Comparison of ENCODE assay signal across 10 cellular contexts in genomic region chr5:141753971-141754713, GRCh38.
DNase-seq lines count a peak whose midpoint lies in the region; ATAC-seq and TF ChIP-seq lines count a peak whose summit lies in the region.
"Had no signal": no experiment of that assay in that cellular context is flagged by ENCODE, and none has a peak within 500 bp of the region (broad histone marks: within the 10 kb centered on the region; RNA-seq: fewer than 3 reads in every experiment).

No MANE protein-coding gene starts in this region.

- peak in 4 of 5 donors; percentile 15 to 23 (median 17) for DNase-seq in CD4-positive, alpha-beta memory T cell
- DNase-seq in HEK293T (ENCODE audit: extremely low spot score) (peak; percentile 49), activated gamma-delta T cell treated with Interleukin-2 at 50 U/mL for 16 hours (no peak)
- DNase-seq in activated CD4-positive, alpha-beta memory T cell treated with anti-CD3 and anti-CD28 coated beads for 36 hours: peak; percentile 41
- no peak for DNase-seq in activated T-cell treated with anti-CD3 and anti-CD28 coated beads, Interleukin-2, amount 50 U/mL, for 24 hours

- H3K4me3 Mint-ChIP-seq in CD4-positive, alpha-beta memory T cell: no peak overlapping the region
- H3K4me3 Mint-ChIP-seq in activated CD4-positive, alpha-beta memory T cell treated with anti-CD3 and anti-CD28 coated beads for 36 hours: no peak overlapping the region
- H3K4me3 Mint-ChIP-seq in activated T-cell treated with anti-CD3 and anti-CD28 coated beads, Interleukin-2, amount 50 U/mL, for 24 hours: no peak overlapping the region

- no peak overlapping the region for H3K9ac ChIP-seq in iPS-20b (ENCODE audit: low read depth, low read length)
- H3K9ac ChIP-seq: KMS-11 had no signal

- intact Hi-C loops in CD4-positive, alpha-beta memory T cell (cut with micrococcal nuclease): no loop called here
- intact Hi-C loops in activated CD4-positive, alpha-beta memory T cell treated with anti-CD3 and anti-CD28 coated beads for 36 hours (cut with micrococcal nuclease): no loop called here

- no peak overlapping the region for H3K4me3 ChIP-seq in CD4-positive, alpha-beta memory T cell (ENCODE audit: low read length in 2 of 2)
- H3K4me3 ChIP-seq in iPS-20b (ENCODE audit: low read length): peak overlapping the region; percentile 37
- H3K4me3 ChIP-seq: heart right ventricle had no signal

- no peak for ATAC-seq in HG02938 (IDR thresholded peaks at IDR 0.05; ENCODE audit: unreplicated experiment)
- ATAC-seq in GM18511 (IDR thresholded peaks at IDR 0.05; ENCODE audit: unreplicated experiment): no peak
- ATAC-seq: heart right ventricle had no signal

- no peaks in the 10 kb centered on the region for H3K4me1 ChIP-seq in CD4-positive, alpha-beta memory T cell (ENCODE audit: insufficient read depth, low read length)
- H3K4me1 ChIP-seq in iPS-20b (ENCODE audit: insufficient read depth, low read length): peaks cover 17% of the 10 kb centered on the region; the same call in 1 of the 2 replicates

- no peaks in the 10 kb centered on the region for H3K9me3 ChIP-seq in CD4-positive, alpha-beta memory T cell (ENCODE audit: control insufficient read depth in 1 of 2, low read length in 2 of 2)
- H3K9me3 ChIP-seq in iPS-20b (ENCODE audit: insufficient read depth, low read depth, low read length): no peaks in the 10 kb centered on the region
- H3K9me3 ChIP-seq: heart right ventricle had no signal

- H3K27ac Mint-ChIP-seq in CD4-positive, alpha-beta memory T cell: no peak overlapping the region
- H3K27ac Mint-ChIP-seq in activated CD4-positive, alpha-beta memory T cell treated with anti-CD3 and anti-CD28 coated beads for 36 hours: no peak overlapping the region
- H3K27ac Mint-ChIP-seq in activated T-cell treated with anti-CD3 and anti-CD28 coated beads, Interleukin-2, amount 50 U/mL, for 24 hours: no peak overlapping the region

- H3K27me3 Mint-ChIP-seq in CD4-positive, alpha-beta memory T cell: peaks cover 55 to 59% of the 10 kb centered on the region in 2 donors
- peaks cover 48% of the 10 kb centered on the region for H3K27me3 Mint-ChIP-seq in activated CD4-positive, alpha-beta memory T cell treated with anti-CD3 and anti-CD28 coated beads for 36 hours
- peaks cover 79% of the 10 kb centered on the region for H3K27me3 Mint-ChIP-seq in activated T-cell treated with anti-CD3 and anti-CD28 coated beads, Interleukin-2, amount 50 U/mL, for 24 hours

- CTCF ChIA-PET in CD4-positive, alpha-beta memory T cell (lab: Charles Lee; ENCODE audit: partially characterized antibody): no interaction called here
- CTCF ChIA-PET in HEK293T (lab: Yijun Ruan, JAX): interaction anchor here (0.6 kb wide), 1 partner anchor 1765 kb away, joined by 3 read pairs; no protein-coding TSS in a partner anchor
- CTCF ChIA-PET in activated CD4-positive, alpha-beta memory T cell treated with anti-CD3 and anti-CD28 coated beads for 36 hours (lab: Charles Lee): interaction anchor here (1.0 kb wide), 1 partner anchor 53 kb away, joined by 3 read pairs; no protein-coding TSS in a partner anchor

- peaks cover 0 to 6% (median 4%) of the 10 kb centered on the region in 8 donors for H3K9me3 Mint-ChIP-seq in CD4-positive, alpha-beta memory T cell
- no peaks in the 10 kb centered on the region for H3K9me3 Mint-ChIP-seq in activated CD4-positive, alpha-beta memory T cell treated with anti-CD3 and anti-CD28 coated beads for 36 hours
- no peaks in the 10 kb centered on the region for H3K9me3 Mint-ChIP-seq in activated T-cell treated with anti-CD3 and anti-CD28 coated beads, Interleukin-2, amount 50 U/mL, for 24 hours

- H3K27ac ChIP-seq in CD4-positive, alpha-beta memory T cell (ENCODE audit: low read depth, low read length): no peak overlapping the region
- H3K27ac ChIP-seq in iPS-20b (ENCODE audit: low read length): no peak overlapping the region
- H3K27ac ChIP-seq: heart right ventricle, KMS-11 had no signal

- H3K4me1 Mint-ChIP-seq in CD4-positive, alpha-beta memory T cell: peaks cover 5 to 15% (median 6%) of the 10 kb centered on the region in 4 donors
- H3K4me1 Mint-ChIP-seq in activated CD4-positive, alpha-beta memory T cell treated with anti-CD3 and anti-CD28 coated beads for 36 hours (ENCODE audit: low read depth): peaks cover 5% of the 10 kb centered on the region
- peaks cover 6% of the 10 kb centered on the region for H3K4me1 Mint-ChIP-seq in activated T-cell treated with anti-CD3 and anti-CD28 coated beads, Interleukin-2, amount 50 U/mL, for 24 hours (ENCODE audit: low read depth)

- H3K36me3 ChIP-seq in CD4-positive, alpha-beta memory T cell (ENCODE audit: insufficient read depth, low read length): no peaks in the 10 kb centered on the region
- H3K36me3 ChIP-seq in iPS-20b (ENCODE audit: insufficient read depth, low read depth, low read length): no peaks in the 10 kb centered on the region
- H3K36me3 ChIP-seq: heart right ventricle had no signal

- POLR2A ChIA-PET in CD4-positive, alpha-beta memory T cell (lab: Charles Lee; ENCODE audit: partially characterized antibody): no interaction called here
- POLR2A ChIA-PET in HEK293T (lab: Yijun Ruan, JAX): no interaction called here
- POLR2A ChIA-PET in activated CD4-positive, alpha-beta memory T cell treated with anti-CD3 and anti-CD28 coated beads for 36 hours (lab: Charles Lee): no interaction called here

- H3K27me3 ChIP-seq in CD4-positive, alpha-beta memory T cell (ENCODE audit: insufficient read depth, low read length): peaks cover 13% of the 10 kb centered on the region
- H3K27me3 ChIP-seq in iPS-20b (ENCODE audit: insufficient read depth, low read length): peaks cover 71% of the 10 kb centered on the region

- H3K36me3 Mint-ChIP-seq in CD4-positive, alpha-beta memory T cell: peaks cover 0 to 3% of the 10 kb centered on the region in 2 donors
- H3K36me3 Mint-ChIP-seq in activated CD4-positive, alpha-beta memory T cell treated with anti-CD3 and anti-CD28 coated beads for 36 hours: no peaks in the 10 kb centered on the region
- H3K36me3 Mint-ChIP-seq in activated T-cell treated with anti-CD3 and anti-CD28 coated beads, Interleukin-2, amount 50 U/mL, for 24 hours (ENCODE audit: low read depth): no peaks in the 10 kb centered on the region

TF ChIP-seq in HEK293T, 16 proteins besides CTCF, POLR2A, EP300 and RAD21:
- TF ChIP-seq FOXM1 (IDR thresholded peaks at IDR 0.05; ENCODE audit: borderline replicate concordance) (no peak), L3MBTL2 (conservative IDR thresholded peaks at IDR 0.05) (no peak), LEF1 (IDR thresholded peaks at IDR 0.05; ENCODE audit: borderline replicate concordance) (no peak), PKNOX1 (IDR thresholded peaks at IDR 0.05) (no peak)
TF ChIP-seq in HEK293T: peak in this region for 0.

Comparison
In these comparisons a context has a peak if more than half of its experiments do, and no peak if none do; other contexts are left out.
1. DNase-seq: peak in CD4-positive, alpha-beta memory T cell (4 of 5), HEK293T (single experiment) and activated CD4-positive, alpha-beta memory T cell treated with anti-CD3 and anti-CD28 coated beads for 36 hours (single experiment); none in activated T-cell treated with anti-CD3 and anti-CD28 coated beads, Interleukin-2, amount 50 U/mL, for 24 hours (single experiment) and activated gamma-delta T cell treated with Interleukin-2 at 50 U/mL for 16 hours (single experiment).